7 cellular contexts compared by ENCODE assay signal in genomic region chr14:91362007-91362406, GRCh38. TPM values are rescaled to one million over a fixed set of nuclear protein-coding genes. Genes with fewer than 3 reads are reported as not detected.
DNase-seq lines count a peak whose midpoint lies in the region; ATAC-seq and TF ChIP-seq lines count a peak whose summit lies in the region.
"Not testable (repeated sequence)": the region's sequence is repeated elsewhere in the genome, so short reads cannot be mapped to it uniquely, and the experiment has no call there.

No MANE protein-coding gene starts in this region.

- H3K4me3 ChIP-seq in HL-60 (replicated peaks; ENCODE audit: insufficient read depth, low read length); RWPE2 (ENCODE audit: severe bottlenecking): not testable (repeated sequence)

- peaks cover 72% of the 10 kb centered on the region for H3K4me1 Mint-ChIP-seq in activated CD8-positive, alpha-beta T cell treated with anti-CD3 and anti-CD28 coated beads, Interleukin-2, amount 10 ng/mL, durations not matched to agents 7 days and 5 days (ENCODE audit: low read depth)
- peaks cover 35% of the 10 kb centered on the region for H3K4me1 Mint-ChIP-seq in glutamatergic neuron (ENCODE audit: low read depth, unreplicated experiment)
- peaks cover 37 to 96% (median 77%) of the 10 kb centered on the region in 4 donors for H3K4me1 Mint-ChIP-seq in naive thymus-derived CD8-positive, alpha-beta T cell
- H3K4me1 Mint-ChIP-seq in stimulated activated memory B cell treated with anti-CD40 and anti-IgM and Interleukin-4, amounts not matched to agents 10 μg/mL and 1 μg/mL and 100 μg/mL, for 72 hours: peaks cover 59% of the 10 kb centered on the region

- not testable (repeated sequence) for H3K9me3 ChIP-seq in RWPE2 (ENCODE audit: severe bottlenecking)

- CTCF ChIA-PET in activated CD8-positive, alpha-beta T cell treated with anti-CD3 and anti-CD28 coated beads, Interleukin-2, amount 10 ng/mL, durations not matched to agents 7 days and 5 days (lab: Charles Lee): interaction anchor here (1.0 kb wide), 2 partner anchors 38 to 39 kb away, joined by 3 to 4 read pairs; no protein-coding TSS in a partner anchor

- not testable (repeated sequence) for H3K27me3 Mint-ChIP-seq in activated CD8-positive, alpha-beta T cell treated with anti-CD3 and anti-CD28 coated beads, Interleukin-2, amount 10 ng/mL, durations not matched to agents 7 days and 5 days (ENCODE audit: low read depth); glutamatergic neuron (ENCODE audit: unreplicated experiment); naive thymus-derived CD8-positive, alpha-beta T cell; stimulated activated memory B cell treated with anti-CD40 and anti-IgM and Interleukin-4, amounts not matched to agents 10 μg/mL and 1 μg/mL and 100 μg/mL, for 72 hours

- H3K4me1 ChIP-seq in RWPE2 (ENCODE audit: insufficient read depth, poor library complexity, severe bottlenecking): peaks cover 46% of the 10 kb centered on the region

- POLR2A ChIA-PET in activated CD8-positive, alpha-beta T cell treated with anti-CD3 and anti-CD28 coated beads, Interleukin-2, amount 10 ng/mL, durations not matched to agents 7 days and 5 days (lab: Charles Lee): not testable (repeated sequence)
- POLR2A ChIA-PET in naive thymus-derived CD8-positive, alpha-beta T cell (lab: Charles Lee): interaction anchor here (1.2 to 15.0 kb wide), 3 partner anchors 12 to 53 kb away, joined by 4 to 200 read pairs (median 190); partner anchors contain the start of gene CCDC88C

- peaks cover 28% of the 10 kb centered on the region for H3K36me3 Mint-ChIP-seq in activated CD8-positive, alpha-beta T cell treated with anti-CD3 and anti-CD28 coated beads, Interleukin-2, amount 10 ng/mL, durations not matched to agents 7 days and 5 days (ENCODE audit: low read depth)
- not testable (repeated sequence) for H3K36me3 Mint-ChIP-seq in glutamatergic neuron (ENCODE audit: unreplicated experiment)
- H3K36me3 Mint-ChIP-seq in naive thymus-derived CD8-positive, alpha-beta T cell: peaks cover 0 to 39% (median 0%) of the 10 kb centered on the region in 3 donors
- H3K36me3 Mint-ChIP-seq in stimulated activated memory B cell treated with anti-CD40 and anti-IgM and Interleukin-4, amounts not matched to agents 10 μg/mL and 1 μg/mL and 100 μg/mL, for 72 hours: peaks cover 18% of the 10 kb centered on the region

- H3K27me3 ChIP-seq in HL-60 (ENCODE audit: insufficient read depth, poor library complexity, severe bottlenecking); RWPE2 (ENCODE audit: insufficient read depth, poor library complexity, severe bottlenecking): not testable (repeated sequence)

- H3K36me3 ChIP-seq in RWPE2 (ENCODE audit: low read depth): peaks cover 12% of the 10 kb centered on the region

- not testable (repeated sequence) for H3K9me3 Mint-ChIP-seq in activated CD8-positive, alpha-beta T cell treated with anti-CD3 and anti-CD28 coated beads, Interleukin-2, amount 10 ng/mL, durations not matched to agents 7 days and 5 days (ENCODE audit: insufficient read depth); naive thymus-derived CD8-positive, alpha-beta T cell; stimulated activated memory B cell treated with anti-CD40 and anti-IgM and Interleukin-4, amounts not matched to agents 10 μg/mL and 1 μg/mL and 100 μg/mL, for 72 hours
- H3K9me3 Mint-ChIP-seq in glutamatergic neuron (ENCODE audit: unreplicated experiment): peaks cover 14% of the 10 kb centered on the region

- not testable (repeated sequence) for DNase-seq in HL-60 (ENCODE audit: low read depth in 1 of 2, low spot score in 1 of 2); RWPE2 (ENCODE audit: low spot score); activated CD8-positive, alpha-beta T cell treated with anti-CD3 and anti-CD28 coated beads, Interleukin-2, amount 10 ng/mL, durations not matched to agents 7 days and 5 days; caudate nucleus (lab: John Stamatoyannopoulos, UW); glutamatergic neuron; naive thymus-derived CD8-positive, alpha-beta T cell

- TF ChIP-seq CTCF in HL-60 (IDR thresholded peaks at IDR 0.05; ENCODE audit: insufficient read depth, low read length); RWPE2 (IDR thresholded peaks at IDR 0.05; ENCODE audit: poor library complexity, severe bottlenecking); glutamatergic neuron (IDR thresholded peaks at IDR 0.05; ENCODE audit: partially characterized antibody, unreplicated experiment): not testable (repeated sequence)

- ATAC-seq in RWPE2 (ENCODE audit: low read depth); activated CD8-positive, alpha-beta T cell treated with anti-CD3 and anti-CD28 coated beads, Interleukin-2, amount 10 ng/mL, durations not matched to agents 7 days and 5 days; naive thymus-derived CD8-positive, alpha-beta T cell; stimulated activated memory B cell treated with anti-CD40 and anti-IgM and Interleukin-4, amounts not matched to agents 10 μg/mL and 1 μg/mL and 100 μg/mL, for 72 hours: not testable (repeated sequence)

- peak overlapping the region; percentile 80 for H3K27ac ChIP-seq in HL-60 (replicated peaks)
- peak overlapping the region; percentile 89 for H3K27ac ChIP-seq in RWPE2 (ENCODE audit: poor library complexity, severe bottlenecking)
- H3K27ac ChIP-seq in caudate nucleus (ENCODE audit: low read depth, low read length): peak overlapping the region; percentile 77

- H3K27ac Mint-ChIP-seq in activated CD8-positive, alpha-beta T cell treated with anti-CD3 and anti-CD28 coated beads, Interleukin-2, amount 10 ng/mL, durations not matched to agents 7 days and 5 days: peak overlapping the region; percentile 30
- peak overlapping the region; percentile 48 for H3K27ac Mint-ChIP-seq in glutamatergic neuron (ENCODE audit: unreplicated experiment)
- peak overlapping the region in 9 of 10 donors; percentile 10 to 87 (median 77) for H3K27ac Mint-ChIP-seq in naive thymus-derived CD8-positive, alpha-beta T cell
- peak overlapping the region; percentile 42 for H3K27ac Mint-ChIP-seq in stimulated activated memory B cell treated with anti-CD40 and anti-IgM and Interleukin-4, amounts not matched to agents 10 μg/mL and 1 μg/mL and 100 μg/mL, for 72 hours

- H3K4me3 Mint-ChIP-seq in activated CD8-positive, alpha-beta T cell treated with anti-CD3 and anti-CD28 coated beads, Interleukin-2, amount 10 ng/mL, durations not matched to agents 7 days and 5 days; stimulated activated memory B cell treated with anti-CD40 and anti-IgM and Interleukin-4, amounts not matched to agents 10 μg/mL and 1 μg/mL and 100 μg/mL, for 72 hours: not testable (repeated sequence)
- H3K4me3 Mint-ChIP-seq in glutamatergic neuron (ENCODE audit: unreplicated experiment): peak overlapping the region; percentile 38
- H3K4me3 Mint-ChIP-seq in naive thymus-derived CD8-positive, alpha-beta T cell: peak overlapping the region in 5 of 10 donors; percentile 32 to 55 (median 42)

RNA-seq across cellular contexts. Expression of gene CCDC88C, which starts 55.6 kb away (rescaled TPM):
- total RNA-seq in activated CD8-positive, alpha-beta T cell treated with anti-CD3 and anti-CD28 coated beads, Interleukin-2, amount 10 ng/mL, durations not matched to agents 7 days and 5 days: 100 to 1,000 TPM; 147 to 153 TPM
- total RNA-seq in glutamatergic neuron (ENCODE audit: unreplicated experiment): 68.0 TPM
- 100 to 1,000 TPM; 300 to 322 TPM for total RNA-seq in naive thymus-derived CD8-positive, alpha-beta T cell
- polyA plus RNA-seq in naive thymus-derived CD8-positive, alpha-beta T cell: 10 to 100 TPM; 23.4 to 41.9 (median 24.0) TPM
